In the genomic region with DNA sequence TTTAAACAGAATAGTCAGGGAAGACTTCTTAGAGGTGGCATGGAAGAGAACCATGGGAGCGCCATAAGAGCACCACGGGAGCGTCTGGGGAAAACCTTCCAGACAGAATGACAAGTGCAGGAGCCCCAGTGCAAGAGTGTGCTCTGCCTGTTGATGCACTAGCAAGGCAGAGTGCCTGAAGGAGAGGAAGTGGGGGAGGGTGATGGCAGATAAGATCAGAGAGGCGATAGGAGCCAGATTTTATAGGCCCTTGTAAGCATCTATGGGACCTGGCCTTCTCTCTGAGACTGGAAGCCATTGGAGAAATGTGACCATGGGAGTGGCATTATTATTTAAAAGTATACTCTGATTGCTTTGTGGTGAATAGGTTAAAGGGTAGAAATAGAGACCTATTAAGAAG, we compare ENCODE assay signal across 27 cellular contexts. TPM values are rescaled to one million over a fixed set of nuclear protein-coding genes. Genes with fewer than 3 reads are reported as not detected.
DNase-seq lines count a peak whose midpoint lies in the region; ATAC-seq and TF ChIP-seq lines count a peak whose summit lies in the region.
"Had no signal": no experiment of that assay in that cellular context is flagged by ENCODE, and none has a peak within 500 bp of the region (broad histone marks: within the 10 kb centered on the region; RNA-seq: fewer than 3 reads in every experiment).

No MANE protein-coding gene starts in this region.

- no peak overlapping the region for H4K91ac ChIP-seq in H9 (ENCODE audit: insufficient read length, low read depth, low read length)

- peaks cover 11% of the 10 kb centered on the region for H3K4me1 Mint-ChIP-seq in activated naive CD8-positive, alpha-beta T cell treated with anti-CD3 and anti-CD28 coated beads, Interleukin-2, amount 10 ng/mL, durations not matched to agents 7 days and 5 days
- H3K4me1 Mint-ChIP-seq in activated naive CD8-positive, alpha-beta T cell treated with anti-CD3 and anti-CD28 coated beads for 36 hours = peaks cover 9% of the 10 kb centered on the region
- peaks cover 13 to 14% of the 10 kb centered on the region in 2 donors for H3K4me1 Mint-ChIP-seq in effector memory CD8-positive, alpha-beta T cell (ENCODE audit: low read depth in 2 of 2)
- H3K4me1 Mint-ChIP-seq in H9 = no peaks in the 10 kb centered on the region
- H3K4me1 Mint-ChIP-seq: brain, GM23338 had no signal

- no peak overlapping the region for H3K4me3 Mint-ChIP-seq in activated naive CD8-positive, alpha-beta T cell treated with anti-CD3 and anti-CD28 coated beads, Interleukin-2, amount 10 ng/mL, durations not matched to agents 7 days and 5 days
- no peak overlapping the region for H3K4me3 Mint-ChIP-seq in activated naive CD8-positive, alpha-beta T cell treated with anti-CD3 and anti-CD28 coated beads for 36 hours
- H3K4me3 Mint-ChIP-seq in effector memory CD8-positive, alpha-beta T cell = no peak overlapping the region
- no peak overlapping the region for H3K4me3 Mint-ChIP-seq in H9
- H3K4me3 Mint-ChIP-seq: activated T-helper 1 cell treated with anti-CD3 and anti-CD28 coated beads, Interleukin-12 subunit alpha, Interleukin-12 subunit beta, Interleukin-2, Interleukin-4 antibody, amounts not matched to agents 30 ng/mL and 10 ng/mL and 1 ng/mL, durations not matched to agents 14 hours and 24 hours and 36 hours; brain; GM23338; HFFc6 had no signal

- no peak overlapping the region for H2BK20ac ChIP-seq in H9 (ENCODE audit: low read depth, low read length, poor library complexity, severe bottlenecking)

- no peaks in the 10 kb centered on the region for H3K79me2 ChIP-seq in H9 (ENCODE audit: insufficient read depth, low read length)

- no peak overlapping the region for H3T11ph ChIP-seq in H9 (ENCODE audit: low read length)

- H3K27me3 Mint-ChIP-seq in activated naive CD8-positive, alpha-beta T cell treated with anti-CD3 and anti-CD28 coated beads, Interleukin-2, amount 10 ng/mL, durations not matched to agents 7 days and 5 days = no peaks in the 10 kb centered on the region
- H3K27me3 Mint-ChIP-seq in activated naive CD8-positive, alpha-beta T cell treated with anti-CD3 and anti-CD28 coated beads for 36 hours = no peaks in the 10 kb centered on the region
- no peaks in the 10 kb centered on the region for H3K27me3 Mint-ChIP-seq in effector memory CD8-positive, alpha-beta T cell
- H3K27me3 Mint-ChIP-seq in H9 (ENCODE audit: low read depth) = no peaks in the 10 kb centered on the region
- H3K27me3 Mint-ChIP-seq: brain had no signal

- H3K56ac ChIP-seq in H9 (ENCODE audit: insufficient read length, low read depth, low read length) = no peak overlapping the region

- no peak overlapping the region for H4K5ac ChIP-seq in H9 (ENCODE audit: insufficient read length, low read depth, low read length)

- no peak overlapping the region for H3K4me2 ChIP-seq in H9 (ENCODE audit: insufficient read depth, insufficient read length, low read length)
- H3K4me2 ChIP-seq: GM23338 had no signal

- no peak overlapping the region for H3K4ac ChIP-seq in H9 (ENCODE audit: low read depth, low read length)

- H2BK5ac ChIP-seq in H9 (ENCODE audit: insufficient read length, low read length) = no peak overlapping the region

- no peaks in the 10 kb centered on the region for H3K9me3 ChIP-seq in H9 (ENCODE audit: control insufficient read depth, low read depth, low read length)
- H3K9me3 ChIP-seq: BE2C, Caco-2, mucosa of descending colon, transverse colon had no signal

- no peak for TF ChIP-seq CTCF in H9 (conservative IDR thresholded peaks at IDR 0.05)

- no peak overlapping the region for H2BK120ac ChIP-seq in H9 (ENCODE audit: low read depth, low read length, poor library complexity, severe bottlenecking)

- no peak overlapping the region for H4K8ac ChIP-seq in H9 (replicated peaks; ENCODE audit: insufficient read length, low read depth, low read length)

- no peak overlapping the region for H3K9ac ChIP-seq in H9 (ENCODE audit: extremely low read depth, insufficient read length, low read length)

- no peak overlapping the region for H3K27ac ChIP-seq in H9 (ENCODE audit: insufficient read length, low read depth, low read length)
- H3K27ac ChIP-seq: epithelial cell of prostate, transverse colon, WERI-Rb-1 had no signal

- H3K23ac ChIP-seq in H9 (ENCODE audit: insufficient read length, low read depth, low read length) = no peak overlapping the region

- no peak overlapping the region for H2AFZ ChIP-seq in H9 (ENCODE audit: low read length)
- H2AFZ ChIP-seq: GM23338 had no signal

- peaks cover 29% of the 10 kb centered on the region for H3K36me3 Mint-ChIP-seq in activated naive CD8-positive, alpha-beta T cell treated with anti-CD3 and anti-CD28 coated beads, Interleukin-2, amount 10 ng/mL, durations not matched to agents 7 days and 5 days
- H3K36me3 Mint-ChIP-seq in activated naive CD8-positive, alpha-beta T cell treated with anti-CD3 and anti-CD28 coated beads for 36 hours = peaks cover 18% of the 10 kb centered on the region
- no peaks in the 10 kb centered on the region for H3K36me3 Mint-ChIP-seq in effector memory CD8-positive, alpha-beta T cell (ENCODE audit: insufficient read depth)
- H3K36me3 Mint-ChIP-seq in H9 (ENCODE audit: insufficient read depth in 1 of 3, low read depth in 3 of 3) = peaks cover 9 to 71% (median 42%) of the 10 kb centered on the region in 3 experiments; a peak in 6 of 7 replicates

- no peaks in the 10 kb centered on the region for H4K20me1 ChIP-seq in H9 (ENCODE audit: control insufficient read depth, insufficient read depth, insufficient read length)

- no peak overlapping the region for H2BK15ac ChIP-seq in H9 (ENCODE audit: low read depth, low read length)

- no peak overlapping the region for H2AK5ac ChIP-seq in H9 (ENCODE audit: insufficient read length, low read length)

- H2BK12ac ChIP-seq in H9 (ENCODE audit: insufficient read length, low read depth, low read length) = no peak overlapping the region

- peaks cover 3% of the 10 kb centered on the region for H3K9me3 Mint-ChIP-seq in activated naive CD8-positive, alpha-beta T cell treated with anti-CD3 and anti-CD28 coated beads, Interleukin-2, amount 10 ng/mL, durations not matched to agents 7 days and 5 days
- no peaks in the 10 kb centered on the region for H3K9me3 Mint-ChIP-seq in activated naive CD8-positive, alpha-beta T cell treated with anti-CD3 and anti-CD28 coated beads for 36 hours
- no peaks in the 10 kb centered on the region for H3K9me3 Mint-ChIP-seq in effector memory CD8-positive, alpha-beta T cell
- H3K9me3 Mint-ChIP-seq in H9 = no peaks in the 10 kb centered on the region
- H3K9me3 Mint-ChIP-seq: activated T-helper 1 cell treated with anti-CD3 and anti-CD28 coated beads, Interleukin-12 subunit alpha, Interleukin-12 subunit beta, Interleukin-2, Interleukin-4 antibody, amounts not matched to agents 30 ng/mL and 10 ng/mL and 1 ng/mL, durations not matched to agents 14 hours and 24 hours and 36 hours; brain; GM23338; HFFc6 had no signal

- no peaks in the 10 kb centered on the region for H3K4me1 ChIP-seq in H9 (ENCODE audit: insufficient read depth, low read length)
- H3K4me1 ChIP-seq: BE2C, Caco-2, transverse colon had no signal

- WGBS in H9 (ENCODE audit: extremely low coverage, insufficient read length, low lambda C conversion rate) = no CpG with 5 or more reads among the region's 4 CpGs

- peak; percentile 61 for ATAC-seq in activated naive CD8-positive, alpha-beta T cell treated with anti-CD3 and anti-CD28 coated beads, Interleukin-2, amount 10 ng/mL, durations not matched to agents 7 days and 5 days (ENCODE audit: low read depth)
- no peak for ATAC-seq in effector memory CD8-positive, alpha-beta T cell (replicated peaks)
- no peak for ATAC-seq in GM21723 (IDR thresholded peaks at IDR 0.05; ENCODE audit: unreplicated experiment)
- ATAC-seq: GM23338, mucosa of descending colon, Right ventricle myocardium inferior had no signal

- no peak overlapping the region for H3K27ac Mint-ChIP-seq in activated naive CD8-positive, alpha-beta T cell treated with anti-CD3 and anti-CD28 coated beads, Interleukin-2, amount 10 ng/mL, durations not matched to agents 7 days and 5 days
- H3K27ac Mint-ChIP-seq in activated naive CD8-positive, alpha-beta T cell treated with anti-CD3 and anti-CD28 coated beads for 36 hours = no peak overlapping the region
- H3K27ac Mint-ChIP-seq in effector memory CD8-positive, alpha-beta T cell = peak overlapping the region; percentile 3 to 63
- H3K27ac Mint-ChIP-seq in H9 = no peak overlapping the region; a peak in 1 of 7 replicates
- H3K27ac Mint-ChIP-seq: activated T-helper 1 cell treated with anti-CD3 and anti-CD28 coated beads, Interleukin-12 subunit alpha, Interleukin-12 subunit beta, Interleukin-2, Interleukin-4 antibody, amounts not matched to agents 30 ng/mL and 10 ng/mL and 1 ng/mL, durations not matched to agents 14 hours and 24 hours and 36 hours; brain; GM23338; HFFc6 had no signal

- POLR2A ChIA-PET in activated naive CD8-positive, alpha-beta T cell treated with anti-CD3 and anti-CD28 coated beads, Interleukin-2, amount 10 ng/mL, durations not matched to agents 7 days and 5 days (lab: Charles Lee) = no interaction called here

- no peaks in the 10 kb centered on the region for H3K27me3 ChIP-seq in H9 (ENCODE audit: insufficient read depth, low read length)
- H3K27me3 ChIP-seq: BE2C, transverse colon had no signal

- H3K18ac ChIP-seq in H9 (ENCODE audit: insufficient read length, low read depth, low read length) = no peak overlapping the region

- no peak for DNase-seq in activated naive CD8-positive, alpha-beta T cell treated with anti-CD3 and anti-CD28 coated beads, Interleukin-2, amount 10 ng/mL, durations not matched to agents 7 days and 5 days
- no peak for DNase-seq in activated naive CD8-positive, alpha-beta T cell treated with anti-CD3 and anti-CD28 coated beads for 36 hours
- DNase-seq in M059J (ENCODE audit: low read depth) = peak; percentile 17
- DNase-seq in effector memory CD8-positive, alpha-beta T cell = no peak
- DNase-seq in H9 = no peak
- no peak for DNase-seq in DMS114 treated with DMSO at 0.1 percent for 48 hours (lab: John Stamatoyannopoulos, UW; ENCODE audit: unreplicated experiment)
- DNase-seq: activated CD8-positive, alpha-beta memory T cell treated with anti-CD3 and anti-CD28 coated beads, Interleukin-2, amount 50 U/mL, for 48 hours; activated naive CD4-positive, alpha-beta T cell treated with Interleukin-2 at 50 U/mL for 16 hours; amniotic stem cell; BE2C; Caco-2; HFFc6; hippocampal formation; KG1; mucosa of descending colon; NCI-H1436 treated with DMSO at 0.1 percent for 48 hours; NCI-H345; stimulated activated CD4-positive, alpha-beta T cell treated with anti-CD3 and anti-CD28 coated beads, Interleukin-15, amount 100 ng/mL, for 24 hours; T1000; transverse colon; WERI-Rb-1 had no signal

- no peak overlapping the region for H3K14ac ChIP-seq in H9 (ENCODE audit: insufficient read depth, low read length)

- H3K79me1 ChIP-seq in H9 (ENCODE audit: insufficient read depth, low read depth, low read length, poor library complexity, severe bottlenecking) = no peaks in the 10 kb centered on the region

- H3K23me2 ChIP-seq in H9 (ENCODE audit: insufficient read length, low read depth, low read length, poor library complexity, severe bottlenecking) = no peaks in the 10 kb centered on the region

RNA-seq across cellular contexts. Expression of a gene that starts 13.1 kb away (rescaled TPM):
- 10 to 100 TPM; 12.1 to 13.4 TPM for total RNA-seq in activated naive CD8-positive, alpha-beta T cell treated with anti-CD3 and anti-CD28 coated beads, Interleukin-2, amount 10 ng/mL, durations not matched to agents 7 days and 5 days
- 1 to 10 TPM; 8.4 to 9.1 TPM for total RNA-seq in activated naive CD8-positive, alpha-beta T cell treated with anti-CD3 and anti-CD28 coated beads for 36 hours
- 140 and 183 TPM in 2 replicates for total RNA-seq in M059J (2014; rRNA removed; shearing (Covaris generic))
- 71.4 and 72.1 TPM in 2 replicates for total RNA-seq in H9 (2021)

RNA-seq across cellular contexts. Expression of a gene that starts 47.8 kb away (rescaled TPM):
- total RNA-seq in activated naive CD8-positive, alpha-beta T cell treated with anti-CD3 and anti-CD28 coated beads, Interleukin-2, amount 10 ng/mL, durations not matched to agents 7 days and 5 days = 10 to 100 TPM; 21.0 TPM
- total RNA-seq in activated naive CD8-positive, alpha-beta T cell treated with anti-CD3 and anti-CD28 coated beads for 36 hours = 10 to 100 TPM; 29.3 to 31.3 TPM
- total RNA-seq in M059J (2014; rRNA removed; shearing (Covaris generic)) = 31.4 and 38.1 TPM in 2 replicates
- 15.4 and 17.9 TPM in 2 replicates for total RNA-seq in H9 (2021)

RNA-seq across cellular contexts. Expression of a gene that starts 47.9 kb away (rescaled TPM):
- 10 to 100 TPM; 22.8 to 27.0 TPM for total RNA-seq in activated naive CD8-positive, alpha-beta T cell treated with anti-CD3 and anti-CD28 coated beads, Interleukin-2, amount 10 ng/mL, durations not matched to agents 7 days and 5 days
- 10 to 100 TPM; 29.6 to 31.6 TPM for total RNA-seq in activated naive CD8-positive, alpha-beta T cell treated with anti-CD3 and anti-CD28 coated beads for 36 hours
- total RNA-seq in M059J (2014; rRNA removed; shearing (Covaris generic)) = 2.7 and 6.2 TPM in 2 replicates
- total RNA-seq in H9 (2021) = 11.3 and 13.1 TPM in 2 replicates

Comparison
In these comparisons a context has a peak if more than half of its experiments do, and no peak if none do; other contexts are left out.
1. H3K27ac Mint-ChIP-seq: peak in effector memory CD8-positive, alpha-beta T cell (2 of 2); none in activated naive CD8-positive, alpha-beta T cell treated with anti-CD3 and anti-CD28 coated beads, Interleukin-2, amount 10 ng/mL, durations not matched to agents 7 days and 5 days (single experiment), activated naive CD8-positive, alpha-beta T cell treated with anti-CD3 and anti-CD28 coated beads for 36 hours (single experiment) and H9 (0 of 3).